ENCODE assay signal across 8 cellular contexts in the genomic region with DNA sequence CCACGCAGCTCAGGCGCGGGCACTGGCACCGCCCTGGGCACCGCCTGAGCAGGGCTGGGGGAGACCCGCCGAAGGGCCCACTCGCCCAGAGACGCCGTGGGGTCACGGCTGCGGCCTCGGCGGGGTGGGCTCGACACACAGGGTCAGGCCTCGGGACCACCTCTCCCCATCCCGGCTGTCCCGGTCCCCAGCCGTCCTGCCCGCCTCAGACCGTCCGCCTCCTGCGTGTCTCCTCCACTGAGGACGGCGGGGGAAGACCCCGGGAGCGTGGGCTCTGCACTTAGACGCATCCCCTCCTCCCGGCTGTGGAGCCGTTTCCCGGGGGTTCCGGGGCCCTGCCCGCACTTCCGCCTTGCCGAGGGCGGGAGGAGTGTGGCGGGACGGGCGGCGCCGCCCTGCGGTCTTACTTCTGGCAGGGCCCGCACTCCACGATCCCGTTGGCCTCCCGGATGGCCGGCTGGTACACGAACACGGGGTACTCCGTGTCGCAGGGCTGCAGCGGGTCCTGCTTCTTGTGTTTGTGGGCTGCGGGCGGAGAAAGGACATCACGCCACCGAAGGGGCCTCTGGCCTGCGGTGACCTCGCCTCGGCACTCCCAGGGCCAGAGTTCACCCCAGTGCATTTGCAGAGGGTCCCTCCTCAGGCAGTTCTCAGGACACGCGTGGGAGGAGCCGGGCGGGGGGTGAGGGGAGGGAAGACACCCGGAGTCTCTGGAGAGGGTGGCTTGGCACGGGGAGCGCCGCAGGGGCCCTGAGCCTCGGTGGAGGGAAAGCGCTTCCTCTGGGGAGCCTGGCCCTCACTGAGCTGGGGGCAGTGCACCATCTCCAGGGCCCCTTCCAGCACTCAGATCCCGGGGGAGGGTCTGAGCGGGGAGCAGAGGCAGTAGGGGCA. TPM values are rescaled to one million over a fixed set of nuclear protein-coding genes. Genes with fewer than 3 reads are reported as not detected.
DNase-seq lines count a peak whose midpoint lies in the region; ATAC-seq and FAIRE-seq lines count a peak whose summit lies in the region.

No MANE protein-coding gene starts in this region.

- no peaks in the 10 kb centered on the region for H3K4me1 Mint-ChIP-seq in activated T-helper 17 cell treated with anti-CD3 and anti-CD28 coated beads, Interleukin-2, amount 50 U/mL, for 72 hours

- H3K27me3 Mint-ChIP-seq in activated T-helper 17 cell treated with anti-CD3 and anti-CD28 coated beads, Interleukin-2, amount 50 U/mL, for 72 hours = no peaks in the 10 kb centered on the region

- ATAC-seq in GM18511 (IDR thresholded peaks at IDR 0.05; ENCODE audit: unreplicated experiment) (peak; percentile 32), Right ventricle myocardium superior (ENCODE audit: poor library complexity) (peak; percentile 50)
- peak; percentile 37 for ATAC-seq in activated T-helper 17 cell treated with anti-CD3 and anti-CD28 coated beads, Interleukin-2, amount 50 U/mL, for 72 hours (replicated peaks)

- no peaks in the 10 kb centered on the region for H3K9me3 Mint-ChIP-seq in activated T-helper 17 cell treated with anti-CD3 and anti-CD28 coated beads, Interleukin-2, amount 50 U/mL, for 72 hours

- H3K9me3 ChIP-seq in small intestine (ENCODE audit: control insufficient read depth, low read depth) = no peaks in the 10 kb centered on the region

- peak overlapping the region; percentile 56 to 87 for H3K4me3 ChIP-seq in small intestine (ENCODE audit: low read depth in 1 of 2, low read length in 2 of 2)

- H3K27me3 ChIP-seq in small intestine (ENCODE audit: control insufficient read depth in 2 of 2, insufficient read depth in 2 of 2, low read length in 2 of 2) = no peaks in the 10 kb centered on the region

- no peaks in the 10 kb centered on the region for H3K36me3 Mint-ChIP-seq in activated T-helper 17 cell treated with anti-CD3 and anti-CD28 coated beads, Interleukin-2, amount 50 U/mL, for 72 hours (ENCODE audit: low read depth)

- peaks cover 0 to 2% of the 10 kb centered on the region in 2 donors for H3K4me1 ChIP-seq in small intestine (ENCODE audit: control insufficient read depth in 2 of 2, insufficient read depth in 1 of 2, low read depth in 1 of 2, low read length in 1 of 2)

- peak overlapping the region; percentile 77 for H3K4me3 Mint-ChIP-seq in activated T-helper 17 cell treated with anti-CD3 and anti-CD28 coated beads, Interleukin-2, amount 50 U/mL, for 72 hours

- intact Hi-C loops in Right ventricle myocardium superior (cut with DNase I) = no loop called here

- H3K27ac ChIP-seq in small intestine (ENCODE audit: low read depth in 1 of 2, low read length in 1 of 2) = peak overlapping the region; percentile 92 to 93

- H3K27ac Mint-ChIP-seq in activated T-helper 17 cell treated with anti-CD3 and anti-CD28 coated beads, Interleukin-2, amount 50 U/mL, for 72 hours = peak overlapping the region; percentile 73

- no peaks in the 10 kb centered on the region for H3K36me3 ChIP-seq in small intestine (ENCODE audit: control insufficient read depth in 2 of 2, insufficient read depth in 2 of 2, low read length in 2 of 2)

- in situ Hi-C loops in KBM-7 (cut with MboI; ENCODE audit: low pct_unique_long_range_greater_than_20kb, low sequenced_read_pairs) = no loop called here

- WGBS in small intestine, 3 donors = 12 to 18% (median 13%) methylated on average over 54 to 71 of the region's 71 CpGs

- DNase-seq in KBM-7 = peak; percentile 68
- peak; percentile 86 for DNase-seq in Right ventricle myocardium superior
- peak; percentile 60 for DNase-seq in small intestine
- DNase-seq in pons (ENCODE audit: low spot score) = no peak
- DNase-seq in COR-L47 (lab: John Stamatoyannopoulos, UW) = no peak
- DNase-seq in DMS79 (lab: John Stamatoyannopoulos, UW) = no peak

- no peak for FAIRE-seq in small intestine (lab: Jason Lieb, UNC)

RNA-seq across cellular contexts. Expression of a gene that starts 23.1 kb away (rescaled TPM):
- not detected for total RNA-seq in activated T-helper 17 cell treated with anti-CD3 and anti-CD28 coated beads, Interleukin-2, amount 50 U/mL, for 72 hours
- not detected for total RNA-seq in Right ventricle myocardium superior
- polyA plus RNA-seq in small intestine = under 1 TPM in 1 of 3 donors, not detected in 2; 0.03 TPM

Comparison
In these comparisons a context has a peak if more than half of its experiments do, and no peak if none do; other contexts are left out.
1. DNase-seq: peak in KBM-7 (single experiment), Right ventricle myocardium superior (single experiment) and small intestine (single experiment); none in pons (single experiment), COR-L47 (single experiment) and DMS79 (single experiment).
2. Peak in every context shown above with its lines, with median percentiles within 50 percentile points of each other: ATAC-seq.